Comparison of ENCODE assay signal across 2 cellular contexts in the genomic region with DNA sequence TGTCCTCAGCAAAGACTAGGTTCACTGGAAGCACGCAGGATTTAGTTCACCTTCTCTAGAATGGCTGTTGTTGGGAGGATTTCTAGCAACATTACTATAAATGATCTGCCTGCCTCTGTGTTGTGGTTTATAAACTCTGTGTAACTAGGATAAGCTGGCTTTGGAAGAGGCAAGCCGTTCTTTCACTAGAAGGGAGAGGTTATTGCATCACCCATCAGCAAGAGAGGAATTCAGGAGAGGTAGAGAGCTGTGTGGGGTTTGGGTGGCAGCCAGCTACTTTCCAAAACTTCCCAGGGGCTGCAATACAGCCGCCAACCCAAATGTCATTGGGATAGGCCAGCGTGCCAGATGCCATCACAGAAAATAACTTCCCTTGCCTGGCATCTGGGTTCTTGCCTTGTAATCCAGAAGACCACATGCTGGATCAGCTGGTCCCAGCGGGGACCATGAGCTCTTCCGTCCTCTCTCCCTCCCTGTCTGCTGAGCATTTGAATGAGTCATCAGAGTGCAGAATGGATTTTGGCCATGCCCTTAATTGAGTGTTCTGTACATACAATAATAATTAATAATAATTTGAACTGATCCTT.
A peak's percentile ranks its signal among the peaks of the same experiment; 100 is the strongest.
TF ChIP-seq lines count a peak whose summit lies in the region.

No MANE protein-coding gene starts in this region.

TF ChIP-seq in HepG2, 621 proteins besides CTCF, POLR2A, EP300 and RAD21:
- TF ChIP-seq, protein P1, sequence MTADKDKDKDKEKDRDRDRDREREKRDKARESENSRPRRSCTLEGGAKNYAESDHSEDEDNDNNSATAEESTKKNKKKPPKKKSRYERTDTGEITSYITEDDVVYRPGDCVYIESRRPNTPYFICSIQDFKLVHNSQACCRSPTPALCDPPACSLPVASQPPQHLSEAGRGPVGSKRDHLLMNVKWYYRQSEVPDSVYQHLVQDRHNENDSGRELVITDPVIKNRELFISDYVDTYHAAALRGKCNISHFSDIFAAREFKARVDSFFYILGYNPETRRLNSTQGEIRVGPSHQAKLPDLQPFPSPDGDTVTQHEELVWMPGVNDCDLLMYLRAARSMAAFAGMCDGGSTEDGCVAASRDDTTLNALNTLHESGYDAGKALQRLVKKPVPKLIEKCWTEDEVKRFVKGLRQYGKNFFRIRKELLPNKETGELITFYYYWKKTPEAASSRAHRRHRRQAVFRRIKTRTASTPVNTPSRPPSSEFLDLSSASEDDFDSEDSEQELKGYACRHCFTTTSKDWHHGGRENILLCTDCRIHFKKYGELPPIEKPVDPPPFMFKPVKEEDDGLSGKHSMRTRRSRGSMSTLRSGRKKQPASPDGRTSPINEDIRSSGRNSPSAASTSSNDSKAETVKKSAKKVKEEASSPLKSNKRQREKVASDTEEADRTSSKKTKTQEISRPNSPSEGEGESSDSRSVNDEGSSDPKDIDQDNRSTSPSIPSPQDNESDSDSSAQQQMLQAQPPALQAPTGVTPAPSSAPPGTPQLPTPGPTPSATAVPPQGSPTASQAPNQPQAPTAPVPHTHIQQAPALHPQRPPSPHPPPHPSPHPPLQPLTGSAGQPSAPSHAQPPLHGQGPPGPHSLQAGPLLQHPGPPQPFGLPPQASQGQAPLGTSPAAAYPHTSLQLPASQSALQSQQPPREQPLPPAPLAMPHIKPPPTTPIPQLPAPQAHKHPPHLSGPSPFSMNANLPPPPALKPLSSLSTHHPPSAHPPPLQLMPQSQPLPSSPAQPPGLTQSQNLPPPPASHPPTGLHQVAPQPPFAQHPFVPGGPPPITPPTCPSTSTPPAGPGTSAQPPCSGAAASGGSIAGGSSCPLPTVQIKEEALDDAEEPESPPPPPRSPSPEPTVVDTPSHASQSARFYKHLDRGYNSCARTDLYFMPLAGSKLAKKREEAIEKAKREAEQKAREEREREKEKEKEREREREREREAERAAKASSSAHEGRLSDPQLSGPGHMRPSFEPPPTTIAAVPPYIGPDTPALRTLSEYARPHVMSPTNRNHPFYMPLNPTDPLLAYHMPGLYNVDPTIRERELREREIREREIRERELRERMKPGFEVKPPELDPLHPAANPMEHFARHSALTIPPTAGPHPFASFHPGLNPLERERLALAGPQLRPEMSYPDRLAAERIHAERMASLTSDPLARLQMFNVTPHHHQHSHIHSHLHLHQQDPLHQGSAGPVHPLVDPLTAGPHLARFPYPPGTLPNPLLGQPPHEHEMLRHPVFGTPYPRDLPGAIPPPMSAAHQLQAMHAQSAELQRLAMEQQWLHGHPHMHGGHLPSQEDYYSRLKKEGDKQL (CRISPR knock-in tag; IDR thresholded peaks at IDR 0.05; ENCODE audit: low read depth): no peak
- peak; percentile 74 for TF ChIP-seq CEBPB (IDR thresholded peaks at IDR 0.05; ENCODE audit: borderline replicate concordance, low read depth, low read length)

TF ChIP-seq in H1, 55 proteins besides CTCF, POLR2A, EP300 and RAD21:
- TF ChIP-seq ASH2L (IDR thresholded peaks at IDR 0.05; ENCODE audit: low read length) (no peak), CREB1 (IDR thresholded peaks at IDR 0.05) (no peak), CEBPB (IDR thresholded peaks at IDR 0.05; ENCODE audit: low read depth, low read length) (peak; percentile 80), NRF1 (IDR thresholded peaks at IDR 0.05; ENCODE audit: low read depth, low read length) (no peak), SRF (IDR thresholded peaks at IDR 0.05; ENCODE audit: low read depth, low read length) (no peak), TAF1 (IDR thresholded peaks at IDR 0.05; ENCODE audit: low read depth, low read length) (no peak), NANOG (IDR thresholded peaks at IDR 0.05; ENCODE audit: insufficient read depth, low read depth, low read length, poor library complexity, severe bottlenecking) (no peak)
- TF ChIP-seq, protein P2, sequence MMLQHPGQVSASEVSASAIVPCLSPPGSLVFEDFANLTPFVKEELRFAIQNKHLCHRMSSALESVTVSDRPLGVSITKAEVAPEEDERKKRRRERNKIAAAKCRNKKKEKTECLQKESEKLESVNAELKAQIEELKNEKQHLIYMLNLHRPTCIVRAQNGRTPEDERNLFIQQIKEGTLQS (IDR thresholded peaks at IDR 0.05; ENCODE audit: insufficient read depth, low read depth, low read length): 0 out of 2 replicates have a peak, but pooled peaks have one; percentile 18
